In genomic region chr5:181187500-181188213, GRCh38 we compare ENCODE assay signal across 1 cellular context.
TF ChIP-seq lines count a peak whose summit lies in the region.

No MANE protein-coding gene starts in this region.

TF ChIP-seq in HepG2, 621 proteins besides CTCF, POLR2A, EP300 and RAD21 (continues in another document):
- TF ChIP-seq ZNF142 (CRISPR knock-in tag; IDR thresholded peaks at IDR 0.05) (peak; percentile 47), ZBTB38 (CRISPR knock-in tag; IDR thresholded peaks at IDR 0.05) (no peak), ZNF678 (CRISPR knock-in tag; IDR thresholded peaks at IDR 0.05) (no peak), KDM1A (CRISPR knock-in tag; IDR thresholded peaks at IDR 0.05) (no peak), SIX4 (CRISPR knock-in tag; IDR thresholded peaks at IDR 0.05) (no peak), FLYWCH1 (CRISPR knock-in tag; IDR thresholded peaks at IDR 0.05) (no peak), ZNF3 (CRISPR knock-in tag; IDR thresholded peaks at IDR 0.05) (no peak), MBNL3 (CRISPR knock-in tag; conservative IDR thresholded peaks at IDR 0.05) (no peak), ZSCAN21 (CRISPR knock-in tag; IDR thresholded peaks at IDR 0.05; ENCODE audit: borderline replicate concordance) (0 out of 2 replicates have a peak, but pooled peaks have one; percentile 45), KLF11 (CRISPR knock-in tag; IDR thresholded peaks at IDR 0.05) (peak; percentile 72; the same call in 1 of the 2 replicates), MATR3 (CRISPR knock-in tag; IDR thresholded peaks at IDR 0.05) (no peak), ZFP90 (CRISPR knock-in tag; IDR thresholded peaks at IDR 0.05; ENCODE audit: borderline replicate concordance) (peak; percentile 44; the same call in 1 of the 2 replicates), ZNF703 (CRISPR knock-in tag; IDR thresholded peaks at IDR 0.05; ENCODE audit: borderline replicate concordance) (no peak), ZNF446 (CRISPR knock-in tag; IDR thresholded peaks at IDR 0.05) (no peak), MTF2 (CRISPR knock-in tag; IDR thresholded peaks at IDR 0.05; ENCODE audit: borderline replicate concordance) (0 out of 2 replicates have a peak, but pooled peaks have one; percentile 25), ZNF317 (CRISPR knock-in tag; IDR thresholded peaks at IDR 0.05) (no peak), NFE2L2 (IDR thresholded peaks at IDR 0.05; ENCODE audit: low read length) (no peak), DNMT1 (CRISPR knock-in tag; IDR thresholded peaks at IDR 0.05) (0 out of 2 replicates have a peak, but pooled peaks have one; percentile 60), UBTF (CRISPR knock-in tag; IDR thresholded peaks at IDR 0.05) (peak; percentile 76), BHLHE40 (IDR thresholded peaks at IDR 0.05; ENCODE audit: low read length) (no peak), RORA (CRISPR knock-in tag; IDR thresholded peaks at IDR 0.05) (no peak), ZNF143 (CRISPR knock-in tag; IDR thresholded peaks at IDR 0.05) (no peak; the same call in 1 of the 2 replicates), ZNF367 (CRISPR knock-in tag; IDR thresholded peaks at IDR 0.05; ENCODE audit: borderline replicate concordance) (no peak), PAWR (CRISPR knock-in tag; IDR thresholded peaks at IDR 0.05; ENCODE audit: borderline replicate concordance) (peak; percentile 88; the same call in 1 of the 2 replicates), FOXC1 (CRISPR knock-in tag; IDR thresholded peaks at IDR 0.05; ENCODE audit: borderline replicate concordance) (peak; percentile 73; the same call in 1 of the 2 replicates), XBP1 (CRISPR knock-in tag; IDR thresholded peaks at IDR 0.05) (no peak), GTF3A (CRISPR knock-in tag; conservative IDR thresholded peaks at IDR 0.05) (no peak), ZNF335 (CRISPR knock-in tag; IDR thresholded peaks at IDR 0.05) (0 out of 2 replicates have a peak, but pooled peaks have one; percentile 52), HIVEP1 (CRISPR knock-in tag; IDR thresholded peaks at IDR 0.05) (no peak)
- TF ChIP-seq, protein P1, sequence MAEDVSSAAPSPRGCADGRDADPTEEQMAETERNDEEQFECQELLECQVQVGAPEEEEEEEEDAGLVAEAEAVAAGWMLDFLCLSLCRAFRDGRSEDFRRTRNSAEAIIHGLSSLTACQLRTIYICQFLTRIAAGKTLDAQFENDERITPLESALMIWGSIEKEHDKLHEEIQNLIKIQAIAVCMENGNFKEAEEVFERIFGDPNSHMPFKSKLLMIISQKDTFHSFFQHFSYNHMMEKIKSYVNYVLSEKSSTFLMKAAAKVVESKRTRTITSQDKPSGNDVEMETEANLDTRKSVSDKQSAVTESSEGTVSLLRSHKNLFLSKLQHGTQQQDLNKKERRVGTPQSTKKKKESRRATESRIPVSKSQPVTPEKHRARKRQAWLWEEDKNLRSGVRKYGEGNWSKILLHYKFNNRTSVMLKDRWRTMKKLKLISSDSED (CRISPR knock-in tag; IDR thresholded peaks at IDR 0.05) = no peak
- TF ChIP-seq, protein P2, sequence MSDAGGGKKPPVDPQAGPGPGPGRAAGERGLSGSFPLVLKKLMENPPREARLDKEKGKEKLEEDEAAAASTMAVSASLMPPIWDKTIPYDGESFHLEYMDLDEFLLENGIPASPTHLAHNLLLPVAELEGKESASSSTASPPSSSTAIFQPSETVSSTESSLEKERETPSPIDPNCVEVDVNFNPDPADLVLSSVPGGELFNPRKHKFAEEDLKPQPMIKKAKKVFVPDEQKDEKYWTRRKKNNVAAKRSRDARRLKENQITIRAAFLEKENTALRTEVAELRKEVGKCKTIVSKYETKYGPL (CRISPR knock-in tag; IDR thresholded peaks at IDR 0.05) = no peak
- TF ChIP-seq, protein P3, sequence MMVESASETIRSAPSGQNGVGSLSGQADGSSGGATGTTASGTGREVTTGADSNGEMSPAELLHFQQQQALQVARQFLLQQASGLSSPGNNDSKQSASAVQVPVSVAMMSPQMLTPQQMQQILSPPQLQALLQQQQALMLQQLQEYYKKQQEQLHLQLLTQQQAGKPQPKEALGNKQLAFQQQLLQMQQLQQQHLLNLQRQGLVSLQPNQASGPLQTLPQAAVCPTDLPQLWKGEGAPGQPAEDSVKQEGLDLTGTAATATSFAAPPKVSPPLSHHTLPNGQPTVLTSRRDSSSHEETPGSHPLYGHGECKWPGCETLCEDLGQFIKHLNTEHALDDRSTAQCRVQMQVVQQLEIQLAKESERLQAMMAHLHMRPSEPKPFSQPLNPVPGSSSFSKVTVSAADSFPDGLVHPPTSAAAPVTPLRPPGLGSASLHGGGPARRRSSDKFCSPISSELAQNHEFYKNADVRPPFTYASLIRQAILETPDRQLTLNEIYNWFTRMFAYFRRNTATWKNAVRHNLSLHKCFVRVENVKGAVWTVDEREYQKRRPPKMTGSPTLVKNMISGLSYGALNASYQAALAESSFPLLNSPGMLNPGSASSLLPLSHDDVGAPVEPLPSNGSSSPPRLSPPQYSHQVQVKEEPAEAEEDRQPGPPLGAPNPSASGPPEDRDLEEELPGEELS (CRISPR knock-in tag; IDR thresholded peaks at IDR 0.05) = peak; percentile 62
- TF ChIP-seq, protein P4, sequence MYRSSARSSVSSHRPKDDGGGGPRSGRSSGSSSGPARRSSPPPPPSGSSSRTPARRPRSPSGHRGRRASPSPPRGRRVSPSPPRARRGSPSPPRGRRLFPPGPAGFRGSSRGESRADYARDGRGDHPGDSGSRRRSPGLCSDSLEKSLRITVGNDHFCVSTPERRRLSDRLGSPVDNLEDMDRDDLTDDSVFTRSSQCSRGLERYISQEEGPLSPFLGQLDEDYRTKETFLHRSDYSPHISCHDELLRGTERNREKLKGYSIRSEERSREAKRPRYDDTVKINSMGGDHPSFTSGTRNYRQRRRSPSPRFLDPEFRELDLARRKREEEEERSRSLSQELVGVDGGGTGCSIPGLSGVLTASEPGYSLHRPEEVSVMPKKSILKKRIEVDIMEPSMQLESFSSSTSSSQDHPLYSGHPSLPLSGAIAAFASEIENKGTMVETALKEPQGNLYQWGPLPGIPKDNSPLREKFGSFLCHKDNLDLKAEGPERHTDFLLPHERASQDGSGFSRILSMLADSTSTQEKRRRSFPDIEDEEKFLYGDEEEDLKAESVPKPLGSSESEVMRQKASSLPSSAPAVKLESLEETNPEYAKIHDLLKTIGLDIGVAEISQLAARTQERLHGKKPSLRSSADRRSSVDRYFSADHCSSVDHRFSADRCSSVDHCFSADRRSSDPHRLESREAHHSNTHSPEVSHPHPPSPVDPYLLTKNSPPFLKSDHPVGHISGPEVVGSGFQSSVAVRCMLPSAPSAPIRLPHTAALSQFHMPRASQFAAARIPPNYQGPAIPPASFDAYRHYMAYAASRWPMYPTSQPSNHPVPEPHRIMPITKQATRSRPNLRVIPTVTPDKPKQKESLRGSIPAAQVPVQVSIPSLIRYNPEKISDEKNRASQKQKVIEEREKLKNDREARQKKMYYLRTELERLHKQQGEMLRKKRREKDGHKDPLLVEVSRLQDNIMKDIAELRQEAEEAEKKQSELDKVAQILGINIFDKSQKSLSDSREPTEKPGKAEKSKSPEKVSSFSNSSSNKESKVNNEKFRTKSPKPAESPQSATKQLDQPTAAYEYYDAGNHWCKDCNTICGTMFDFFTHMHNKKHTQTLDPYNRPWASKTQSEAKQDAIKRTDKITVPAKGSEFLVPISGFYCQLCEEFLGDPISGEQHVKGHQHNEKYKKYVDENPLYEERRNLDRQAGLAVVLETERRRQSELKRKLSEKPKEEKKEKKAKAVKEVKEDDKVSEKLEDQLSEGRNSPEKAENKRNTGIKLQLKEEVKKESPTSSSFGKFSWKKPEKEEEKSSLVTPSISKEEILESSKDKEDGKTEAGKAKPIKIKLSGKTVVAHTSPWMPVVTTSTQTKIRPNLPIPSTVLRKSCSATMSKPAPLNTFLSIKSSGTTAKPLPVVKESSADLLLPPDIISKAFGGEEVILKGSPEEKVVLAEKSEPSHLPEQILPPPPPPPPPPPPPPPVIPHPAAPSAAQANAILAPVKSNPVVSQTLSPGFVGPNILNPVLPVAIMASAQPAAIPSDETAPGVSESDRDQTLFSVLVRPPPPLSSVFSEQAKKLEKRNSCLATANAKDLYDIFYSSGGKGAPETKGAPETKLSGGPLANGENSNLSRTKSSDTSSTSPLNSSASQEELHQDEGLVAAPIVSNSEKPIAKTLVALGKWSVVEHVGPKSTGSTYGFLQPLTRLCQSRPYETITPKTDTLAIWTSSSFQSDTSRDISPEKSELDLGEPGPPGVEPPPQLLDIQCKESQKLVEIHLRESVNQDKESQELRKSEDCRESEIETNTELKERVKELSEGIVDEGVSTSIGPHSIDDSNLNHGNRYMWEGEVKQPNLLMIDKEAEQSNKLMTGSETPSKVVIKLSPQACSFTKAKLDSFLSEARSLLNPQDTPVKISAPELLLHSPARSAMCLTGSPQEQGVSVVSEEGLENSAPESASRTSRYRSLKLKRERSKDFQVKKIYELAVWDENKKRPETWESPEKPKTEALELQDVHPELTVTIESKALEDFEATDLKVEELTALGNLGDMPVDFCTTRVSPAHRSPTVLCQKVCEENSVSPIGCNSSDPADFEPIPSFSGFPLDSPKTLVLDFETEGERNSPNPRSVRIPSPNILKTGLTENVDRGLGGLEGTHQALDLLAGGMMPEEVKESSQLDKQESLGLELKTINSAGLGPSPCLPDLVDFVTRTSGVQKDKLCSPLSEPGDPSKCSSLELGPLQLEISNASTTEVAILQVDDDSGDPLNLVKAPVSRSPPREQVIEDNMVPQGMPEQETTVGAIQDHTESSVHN (CRISPR knock-in tag; IDR thresholded peaks at IDR 0.05) = 0 out of 2 replicates have a peak, but pooled peaks have one; percentile 61
